Comparison of ENCODE assay signal across 1 cellular context in the genomic region with DNA sequence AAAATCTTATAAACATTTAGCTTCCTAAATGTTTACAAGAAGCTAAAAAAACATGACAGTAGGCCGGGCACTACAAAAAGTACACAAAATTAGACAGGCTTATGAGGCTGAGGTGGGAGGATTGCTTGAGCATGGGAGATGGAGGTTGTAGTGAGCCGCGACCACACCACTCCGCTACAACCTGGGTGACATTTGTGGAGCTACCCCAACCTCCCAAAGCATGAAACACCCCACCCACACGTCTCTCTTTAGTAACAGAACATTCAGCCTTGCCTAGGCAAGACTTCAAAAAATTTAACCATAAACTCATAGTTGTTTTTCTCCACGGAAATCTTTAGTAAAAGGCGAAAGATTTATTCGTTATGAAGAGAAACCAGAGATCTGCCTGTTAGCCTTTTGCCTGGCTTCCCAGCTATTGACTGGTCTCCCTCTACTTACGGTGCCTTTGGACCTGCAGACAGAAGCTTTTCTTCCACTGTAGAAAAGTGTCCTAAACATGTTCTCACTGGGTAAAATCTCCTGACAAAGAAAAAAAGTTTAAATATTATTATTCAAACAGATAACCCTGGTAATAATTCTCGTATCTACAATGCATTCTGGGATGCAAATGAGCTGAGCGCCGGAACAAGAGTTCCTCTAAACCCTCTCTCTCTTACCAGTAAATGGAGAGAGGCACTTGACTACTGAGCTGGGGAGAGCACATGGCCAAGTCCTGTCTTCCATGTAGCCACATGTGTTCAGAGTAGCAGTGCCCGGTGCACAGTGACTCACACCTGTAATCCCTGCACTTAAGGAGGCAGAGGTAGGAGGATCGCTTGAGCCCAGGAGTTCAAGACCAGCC.
TF ChIP-seq lines count a peak whose summit lies in the region.

No MANE protein-coding gene starts in this region.

TF ChIP-seq in HepG2, 621 proteins besides CTCF, POLR2A, EP300 and RAD21 (continued from another document and continues in another):
- TF ChIP-seq ISX (CRISPR knock-in tag; conservative IDR thresholded peaks at IDR 0.05) (no peak; the same call in 1 of the 2 replicates), DNMT1 (CRISPR knock-in tag; IDR thresholded peaks at IDR 0.05) (no peak), BRCA1 (CRISPR knock-in tag; IDR thresholded peaks at IDR 0.05) (no peak), ZNF225 (CRISPR knock-in tag; IDR thresholded peaks at IDR 0.05) (no peak), ZNF143 (CRISPR knock-in tag; IDR thresholded peaks at IDR 0.05) (peak; percentile 90), MLLT10 (CRISPR knock-in tag; IDR thresholded peaks at IDR 0.05) (no peak), MAZ (IDR thresholded peaks at IDR 0.05; ENCODE audit: borderline replicate concordance, low read depth, low read length) (0 out of 2 replicates have a peak, but pooled peaks have one; percentile 15), MAZ (CRISPR knock-in tag; IDR thresholded peaks at IDR 0.05; ENCODE audit: low read depth) (peak; percentile 24; the same call in 1 of the 2 replicates), ZNF790 (CRISPR knock-in tag; IDR thresholded peaks at IDR 0.05; ENCODE audit: borderline replicate concordance) (no peak), ZNF260 (CRISPR knock-in tag; IDR thresholded peaks at IDR 0.05; ENCODE audit: borderline replicate concordance, low read depth) (no peak), SP4 (CRISPR knock-in tag; IDR thresholded peaks at IDR 0.05) (peak; percentile 80), DR1 (CRISPR knock-in tag; IDR thresholded peaks at IDR 0.05) (no peak; the same call in 1 of the 2 replicates), ZNF766 (CRISPR knock-in tag; IDR thresholded peaks at IDR 0.05; ENCODE audit: borderline replicate concordance) (peak; percentile 49; the same call in 1 of the 2 replicates), ZNF557 (CRISPR knock-in tag; IDR thresholded peaks at IDR 0.05) (no peak), NFKBIZ (CRISPR knock-in tag; IDR thresholded peaks at IDR 0.05) (peak; percentile 82), ZNF772 (CRISPR knock-in tag; IDR thresholded peaks at IDR 0.05) (no peak), CHCHD3 (CRISPR knock-in tag; IDR thresholded peaks at IDR 0.05) (peak; percentile 90), ZNF776 (CRISPR knock-in tag; IDR thresholded peaks at IDR 0.05) (no peak), FOXA3 (CRISPR knock-in tag; IDR thresholded peaks at IDR 0.05) (peak; percentile 73), HOXA9 (CRISPR knock-in tag; IDR thresholded peaks at IDR 0.05; ENCODE audit: borderline replicate concordance) (no peak), STAG1 (CRISPR knock-in tag; IDR thresholded peaks at IDR 0.05) (no peak), ZNF253 (CRISPR knock-in tag; IDR thresholded peaks at IDR 0.05; ENCODE audit: borderline replicate concordance) (no peak), MEIS2 (CRISPR knock-in tag; IDR thresholded peaks at IDR 0.05) (no peak), ARNT (IDR thresholded peaks at IDR 0.05) (no peak), ZMYM4 (CRISPR knock-in tag; IDR thresholded peaks at IDR 0.05) (no peak; the same call in 1 of the 2 replicates), ZNF24 (IDR thresholded peaks at IDR 0.05) (0 out of 2 replicates have a peak, but pooled peaks have one; percentile 31), SP5 (CRISPR knock-in tag; IDR thresholded peaks at IDR 0.05; ENCODE audit: borderline replicate concordance, low read depth) (no peak; the same call in 1 of the 2 replicates), JUN (CRISPR knock-in tag; IDR thresholded peaks at IDR 0.05) (peak; percentile 52; the same call in 1 of the 2 replicates), ZNF484 (CRISPR knock-in tag; IDR thresholded peaks at IDR 0.05; ENCODE audit: borderline replicate concordance, low read depth) (no peak), ZNF777 (CRISPR knock-in tag; IDR thresholded peaks at IDR 0.05) (no peak), NR1H2 (CRISPR knock-in tag; IDR thresholded peaks at IDR 0.05; ENCODE audit: borderline replicate concordance, low read depth) (no peak), NCOA1 (CRISPR knock-in tag; IDR thresholded peaks at IDR 0.05) (no peak), ZFYVE20 (CRISPR knock-in tag; IDR thresholded peaks at IDR 0.05; ENCODE audit: borderline replicate concordance, low read depth) (peak; percentile 86; the same call in 1 of the 2 replicates), EZH2 (conservative IDR thresholded peaks at IDR 0.05; ENCODE audit: low read depth, low read length) (no peak), ZNF780A (CRISPR knock-in tag; IDR thresholded peaks at IDR 0.05) (no peak), TEAD2 (CRISPR knock-in tag; IDR thresholded peaks at IDR 0.05) (no peak), SIX1 (CRISPR knock-in tag; IDR thresholded peaks at IDR 0.05; ENCODE audit: borderline replicate concordance) (peak; percentile 69; the same call in 1 of the 2 replicates), ZNF263 (CRISPR knock-in tag; IDR thresholded peaks at IDR 0.05) (no peak), PCBP2 (optimal IDR thresholded peaks at IDR 0.05; ENCODE audit: low read depth, low read length, poor library complexity, severe bottlenecking) (peak; percentile 63)
- TF ChIP-seq, protein P1, sequence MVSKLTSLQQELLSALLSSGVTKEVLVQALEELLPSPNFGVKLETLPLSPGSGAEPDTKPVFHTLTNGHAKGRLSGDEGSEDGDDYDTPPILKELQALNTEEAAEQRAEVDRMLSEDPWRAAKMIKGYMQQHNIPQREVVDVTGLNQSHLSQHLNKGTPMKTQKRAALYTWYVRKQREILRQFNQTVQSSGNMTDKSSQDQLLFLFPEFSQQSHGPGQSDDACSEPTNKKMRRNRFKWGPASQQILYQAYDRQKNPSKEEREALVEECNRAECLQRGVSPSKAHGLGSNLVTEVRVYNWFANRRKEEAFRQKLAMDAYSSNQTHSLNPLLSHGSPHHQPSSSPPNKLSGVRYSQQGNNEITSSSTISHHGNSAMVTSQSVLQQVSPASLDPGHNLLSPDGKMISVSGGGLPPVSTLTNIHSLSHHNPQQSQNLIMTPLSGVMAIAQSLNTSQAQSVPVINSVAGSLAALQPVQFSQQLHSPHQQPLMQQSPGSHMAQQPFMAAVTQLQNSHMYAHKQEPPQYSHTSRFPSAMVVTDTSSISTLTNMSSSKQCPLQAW (CRISPR knock-in tag; IDR thresholded peaks at IDR 0.05) = no peak
- TF ChIP-seq, protein P2, sequence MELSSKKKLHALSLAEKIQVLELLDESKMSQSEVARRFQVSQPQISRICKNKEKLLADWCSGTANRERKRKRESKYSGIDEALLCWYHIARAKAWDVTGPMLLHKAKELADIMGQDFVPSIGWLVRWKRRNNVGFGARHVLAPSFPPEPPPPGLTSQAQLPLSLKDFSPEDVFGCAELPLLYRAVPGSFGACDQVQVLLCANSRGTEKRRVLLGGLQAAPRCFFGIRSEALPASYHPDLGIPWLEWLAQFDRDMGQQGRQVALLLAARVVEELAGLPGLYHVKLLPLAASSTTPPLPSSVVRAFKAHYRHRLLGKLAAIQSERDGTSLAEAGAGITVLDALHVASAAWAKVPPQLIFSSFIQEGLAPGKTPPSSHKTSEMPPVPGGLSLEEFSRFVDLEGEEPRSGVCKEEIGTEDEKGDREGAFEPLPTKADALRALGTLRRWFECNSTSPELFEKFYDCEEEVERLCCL (CRISPR knock-in tag; IDR thresholded peaks at IDR 0.05; ENCODE audit: borderline replicate concordance) = 0 out of 2 replicates have a peak, but pooled peaks have one; percentile 39
- TF ChIP-seq, protein P3, sequence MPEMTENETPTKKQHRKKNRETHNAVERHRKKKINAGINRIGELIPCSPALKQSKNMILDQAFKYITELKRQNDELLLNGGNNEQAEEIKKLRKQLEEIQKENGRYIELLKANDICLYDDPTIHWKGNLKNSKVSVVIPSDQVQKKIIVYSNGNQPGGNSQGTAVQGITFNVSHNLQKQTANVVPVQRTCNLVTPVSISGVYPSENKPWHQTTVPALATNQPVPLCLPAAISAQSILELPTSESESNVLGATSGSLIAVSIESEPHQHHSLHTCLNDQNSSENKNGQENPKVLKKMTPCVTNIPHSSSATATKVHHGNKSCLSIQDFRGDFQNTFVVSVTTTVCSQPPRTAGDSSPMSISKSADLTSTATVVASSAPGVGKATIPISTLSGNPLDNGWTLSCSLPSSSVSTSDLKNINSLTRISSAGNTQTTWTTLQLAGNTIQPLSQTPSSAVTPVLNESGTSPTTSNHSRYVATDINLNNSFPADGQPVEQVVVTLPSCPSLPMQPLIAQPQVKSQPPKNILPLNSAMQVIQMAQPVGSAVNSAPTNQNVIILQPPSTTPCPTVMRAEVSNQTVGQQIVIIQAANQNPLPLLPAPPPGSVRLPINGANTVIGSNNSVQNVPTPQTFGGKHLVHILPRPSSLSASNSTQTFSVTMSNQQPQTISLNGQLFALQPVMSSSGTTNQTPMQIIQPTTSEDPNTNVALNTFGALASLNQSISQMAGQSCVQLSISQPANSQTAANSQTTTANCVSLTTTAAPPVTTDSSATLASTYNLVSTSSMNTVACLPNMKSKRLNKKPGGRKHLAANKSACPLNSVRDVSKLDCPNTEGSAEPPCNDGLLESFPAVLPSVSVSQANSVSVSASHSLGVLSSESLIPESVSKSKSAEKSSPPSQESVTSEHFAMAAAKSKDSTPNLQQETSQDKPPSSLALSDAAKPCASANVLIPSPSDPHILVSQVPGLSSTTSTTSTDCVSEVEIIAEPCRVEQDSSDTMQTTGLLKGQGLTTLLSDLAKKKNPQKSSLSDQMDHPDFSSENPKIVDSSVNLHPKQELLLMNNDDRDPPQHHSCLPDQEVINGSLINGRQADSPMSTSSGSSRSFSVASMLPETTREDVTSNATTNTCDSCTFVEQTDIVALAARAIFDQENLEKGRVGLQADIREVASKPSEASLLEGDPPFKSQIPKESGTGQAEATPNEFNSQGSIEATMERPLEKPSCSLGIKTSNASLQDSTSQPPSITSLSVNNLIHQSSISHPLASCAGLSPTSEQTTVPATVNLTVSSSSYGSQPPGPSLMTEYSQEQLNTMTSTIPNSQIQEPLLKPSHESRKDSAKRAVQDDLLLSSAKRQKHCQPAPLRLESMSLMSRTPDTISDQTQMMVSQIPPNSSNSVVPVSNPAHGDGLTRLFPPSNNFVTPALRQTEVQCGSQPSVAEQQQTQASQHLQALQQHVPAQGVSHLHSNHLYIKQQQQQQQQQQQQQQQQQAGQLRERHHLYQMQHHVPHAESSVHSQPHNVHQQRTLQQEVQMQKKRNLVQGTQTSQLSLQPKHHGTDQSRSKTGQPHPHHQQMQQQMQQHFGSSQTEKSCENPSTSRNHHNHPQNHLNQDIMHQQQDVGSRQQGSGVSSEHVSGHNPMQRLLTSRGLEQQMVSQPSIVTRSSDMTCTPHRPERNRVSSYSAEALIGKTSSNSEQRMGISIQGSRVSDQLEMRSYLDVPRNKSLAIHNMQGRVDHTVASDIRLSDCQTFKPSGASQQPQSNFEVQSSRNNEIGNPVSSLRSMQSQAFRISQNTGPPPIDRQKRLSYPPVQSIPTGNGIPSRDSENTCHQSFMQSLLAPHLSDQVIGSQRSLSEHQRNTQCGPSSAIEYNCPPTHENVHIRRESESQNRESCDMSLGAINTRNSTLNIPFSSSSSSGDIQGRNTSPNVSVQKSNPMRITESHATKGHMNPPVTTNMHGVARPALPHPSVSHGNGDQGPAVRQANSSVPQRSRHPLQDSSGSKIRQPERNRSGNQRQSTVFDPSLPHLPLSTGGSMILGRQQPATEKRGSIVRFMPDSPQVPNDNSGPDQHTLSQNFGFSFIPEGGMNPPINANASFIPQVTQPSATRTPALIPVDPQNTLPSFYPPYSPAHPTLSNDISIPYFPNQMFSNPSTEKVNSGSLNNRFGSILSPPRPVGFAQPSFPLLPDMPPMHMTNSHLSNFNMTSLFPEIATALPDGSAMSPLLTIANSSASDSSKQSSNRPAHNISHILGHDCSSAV (CRISPR knock-in tag; IDR thresholded peaks at IDR 0.05; ENCODE audit: borderline replicate concordance) = no peak
- TF ChIP-seq, protein P4, sequence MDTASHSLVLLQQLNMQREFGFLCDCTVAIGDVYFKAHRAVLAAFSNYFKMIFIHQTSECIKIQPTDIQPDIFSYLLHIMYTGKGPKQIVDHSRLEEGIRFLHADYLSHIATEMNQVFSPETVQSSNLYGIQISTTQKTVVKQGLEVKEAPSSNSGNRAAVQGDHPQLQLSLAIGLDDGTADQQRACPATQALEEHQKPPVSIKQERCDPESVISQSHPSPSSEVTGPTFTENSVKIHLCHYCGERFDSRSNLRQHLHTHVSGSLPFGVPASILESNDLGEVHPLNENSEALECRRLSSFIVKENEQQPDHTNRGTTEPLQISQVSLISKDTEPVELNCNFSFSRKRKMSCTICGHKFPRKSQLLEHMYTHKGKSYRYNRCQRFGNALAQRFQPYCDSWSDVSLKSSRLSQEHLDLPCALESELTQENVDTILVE (CRISPR knock-in tag; IDR thresholded peaks at IDR 0.05) = peak; percentile 62; the same call in 1 of the 2 replicates
- TF ChIP-seq, protein P5, sequence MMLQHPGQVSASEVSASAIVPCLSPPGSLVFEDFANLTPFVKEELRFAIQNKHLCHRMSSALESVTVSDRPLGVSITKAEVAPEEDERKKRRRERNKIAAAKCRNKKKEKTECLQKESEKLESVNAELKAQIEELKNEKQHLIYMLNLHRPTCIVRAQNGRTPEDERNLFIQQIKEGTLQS (CRISPR knock-in tag; IDR thresholded peaks at IDR 0.05) = peak; percentile 69
- TF ChIP-seq, protein P6, sequence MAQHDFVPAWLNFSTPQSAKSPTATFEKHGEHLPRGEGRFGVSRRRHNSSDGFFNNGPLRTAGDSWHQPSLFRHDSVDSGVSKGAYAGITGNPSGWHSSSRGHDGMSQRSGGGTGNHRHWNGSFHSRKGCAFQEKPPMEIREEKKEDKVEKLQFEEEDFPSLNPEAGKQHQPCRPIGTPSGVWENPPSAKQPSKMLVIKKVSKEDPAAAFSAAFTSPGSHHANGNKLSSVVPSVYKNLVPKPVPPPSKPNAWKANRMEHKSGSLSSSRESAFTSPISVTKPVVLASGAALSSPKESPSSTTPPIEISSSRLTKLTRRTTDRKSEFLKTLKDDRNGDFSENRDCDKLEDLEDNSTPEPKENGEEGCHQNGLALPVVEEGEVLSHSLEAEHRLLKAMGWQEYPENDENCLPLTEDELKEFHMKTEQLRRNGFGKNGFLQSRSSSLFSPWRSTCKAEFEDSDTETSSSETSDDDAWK (CRISPR knock-in tag; IDR thresholded peaks at IDR 0.05) = no peak
- TF ChIP-seq, protein P7, sequence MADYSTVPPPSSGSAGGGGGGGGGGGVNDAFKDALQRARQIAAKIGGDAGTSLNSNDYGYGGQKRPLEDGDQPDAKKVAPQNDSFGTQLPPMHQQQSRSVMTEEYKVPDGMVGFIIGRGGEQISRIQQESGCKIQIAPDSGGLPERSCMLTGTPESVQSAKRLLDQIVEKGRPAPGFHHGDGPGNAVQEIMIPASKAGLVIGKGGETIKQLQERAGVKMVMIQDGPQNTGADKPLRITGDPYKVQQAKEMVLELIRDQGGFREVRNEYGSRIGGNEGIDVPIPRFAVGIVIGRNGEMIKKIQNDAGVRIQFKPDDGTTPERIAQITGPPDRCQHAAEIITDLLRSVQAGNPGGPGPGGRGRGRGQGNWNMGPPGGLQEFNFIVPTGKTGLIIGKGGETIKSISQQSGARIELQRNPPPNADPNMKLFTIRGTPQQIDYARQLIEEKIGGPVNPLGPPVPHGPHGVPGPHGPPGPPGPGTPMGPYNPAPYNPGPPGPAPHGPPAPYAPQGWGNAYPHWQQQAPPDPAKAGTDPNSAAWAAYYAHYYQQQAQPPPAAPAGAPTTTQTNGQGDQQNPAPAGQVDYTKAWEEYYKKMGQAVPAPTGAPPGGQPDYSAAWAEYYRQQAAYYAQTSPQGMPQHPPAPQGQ (CRISPR knock-in tag; IDR thresholded peaks at IDR 0.05; ENCODE audit: borderline replicate concordance) = peak; percentile 96; the same call in 1 of the 2 replicates
- TF ChIP-seq, protein P8, sequence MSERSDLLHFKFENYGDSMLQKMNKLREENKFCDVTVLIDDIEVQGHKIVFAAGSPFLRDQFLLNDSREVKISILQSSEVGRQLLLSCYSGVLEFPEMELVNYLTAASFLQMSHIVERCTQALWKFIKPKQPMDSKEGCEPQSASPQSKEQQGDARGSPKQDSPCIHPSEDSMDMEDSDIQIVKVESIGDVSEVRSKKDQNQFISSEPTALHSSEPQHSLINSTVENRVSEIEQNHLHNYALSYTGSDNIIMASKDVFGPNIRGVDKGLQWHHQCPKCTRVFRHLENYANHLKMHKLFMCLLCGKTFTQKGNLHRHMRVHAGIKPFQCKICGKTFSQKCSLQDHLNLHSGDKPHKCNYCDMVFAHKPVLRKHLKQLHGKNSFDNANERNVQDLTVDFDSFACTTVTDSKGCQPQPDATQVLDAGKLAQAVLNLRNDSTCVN (CRISPR knock-in tag; IDR thresholded peaks at IDR 0.05; ENCODE audit: borderline replicate concordance) = no peak
